ENCODE assay signal across 14 cellular contexts in genomic region chr1:216815239-216815955, GRCh38.
DNase-seq lines count a peak whose midpoint lies in the region; ATAC-seq and TF ChIP-seq lines count a peak whose summit lies in the region.
"Had no signal": no experiment of that assay in that cellular context is flagged by ENCODE, and none has a peak within 500 bp of the region (broad histone marks: within the 10 kb centered on the region; RNA-seq: fewer than 3 reads in every experiment).

No MANE protein-coding gene starts in this region.

- H3K9me3 ChIP-seq in lung (ENCODE audit: control insufficient read depth in 2 of 2, insufficient read depth in 1 of 2, low read length in 1 of 2) = no peaks in the 10 kb centered on the region
- H3K9me3 ChIP-seq: adrenal gland had no signal

- H3K4me1 ChIP-seq in lung (ENCODE audit: control insufficient read depth in 2 of 2, insufficient read depth in 2 of 2, low read length in 2 of 2) = peaks cover 1 to 10% of the 10 kb centered on the region in 2 donors
- H3K4me1 ChIP-seq: adrenal gland had no signal

- H3K36me3 Mint-ChIP-seq in brain = no peaks in the 10 kb centered on the region

- peaks cover 79% of the 10 kb centered on the region for H3K4me1 Mint-ChIP-seq in brain

- TF ChIP-seq CTCF in brain (conservative IDR thresholded peaks at IDR 0.05) (no peak), lung (IDR thresholded peaks at IDR 0.05; ENCODE audit: control extremely low read depth, extremely low read depth) (no peak)

- H3K9me3 Mint-ChIP-seq in brain = peaks cover 0 to 2% (median 0%) of the 10 kb centered on the region in 5 experiments

- H3K27me3 Mint-ChIP-seq in brain = no peaks in the 10 kb centered on the region

- H3K4me3 ChIP-seq in lung (no peak overlapping the region), H7 (ENCODE audit: insufficient read depth, low read depth, low read length) (no peak overlapping the region)
- H3K4me3 ChIP-seq: adrenal gland had no signal

- H3K27me3 ChIP-seq in lung (ENCODE audit: control insufficient read depth, insufficient read depth) = no peaks in the 10 kb centered on the region
- no peaks in the 10 kb centered on the region for H3K27me3 ChIP-seq in H7 (ENCODE audit: control insufficient read depth, insufficient read depth, low read length)
- H3K27me3 ChIP-seq: adrenal gland had no signal

- ATAC-seq in lung (ENCODE audit: insufficient read depth, low FRiP score) = no peak

- peak overlapping the region in 3 of 5 experiments; percentile 11 to 42 (median 36) for H3K4me3 Mint-ChIP-seq in brain

- H3K27ac ChIP-seq in lung (ENCODE audit: low read depth in 1 of 2, low read length in 1 of 2) = peak overlapping the region in 1 of 2 donors; percentile 65
- H3K27ac ChIP-seq: adrenal gland, epithelial cell of prostate, KMS-11 had no signal

- WGBS in lung, 2 donors = 49 to 67% methylated on average over 9 of the region's 9 CpGs

- peak overlapping the region in 4 of 5 experiments; percentile 25 to 93 (median 78) for H3K27ac Mint-ChIP-seq in brain

- DNase-seq in AG08396 (ENCODE audit: low spot score) (peak; percentile 3), NCI-H2029 (lab: John Stamatoyannopoulos, UW) (peak; percentile 43), lung (ENCODE audit: low spot score) (peak; percentile 28), AML-193 (lab: John Stamatoyannopoulos, UW) (no peak), SK-N-DZ (ENCODE audit: low spot score) (no peak), H7 (no peak)
- DNase-seq in activated CD4-positive, CD25-positive, alpha-beta regulatory T cell (lab: John Stamatoyannopoulos, UW) = no peak
- DNase-seq: activated CD4-positive, alpha-beta T cell treated with anti-CD3 and anti-CD28 coated beads, Interleukin-2, amount 50 U/mL, for 48 hours; mesendoderm; SIG-M5 had no signal

- H3K36me3 ChIP-seq in lung (ENCODE audit: control insufficient read depth in 2 of 2, insufficient read depth in 2 of 2, low read length in 2 of 2) (no peaks in the 10 kb centered on the region), H7 (replicated peaks; ENCODE audit: control insufficient read depth, insufficient read depth, low read length) (no peaks in the 10 kb centered on the region)
- H3K36me3 ChIP-seq: adrenal gland had no signal

Comparison
In these comparisons a context has a peak if more than half of its experiments do, and no peak if none do; other contexts are left out.
1. DNase-seq: peak in AG08396 (single experiment), NCI-H2029 (single experiment) and lung (single experiment); none in AML-193 (0 of 2), SK-N-DZ (single experiment), H7 (single experiment) and activated CD4-positive, CD25-positive, alpha-beta regulatory T cell (0 of 4).